ENCODE assay signal across 8 cellular contexts in the genomic region with DNA sequence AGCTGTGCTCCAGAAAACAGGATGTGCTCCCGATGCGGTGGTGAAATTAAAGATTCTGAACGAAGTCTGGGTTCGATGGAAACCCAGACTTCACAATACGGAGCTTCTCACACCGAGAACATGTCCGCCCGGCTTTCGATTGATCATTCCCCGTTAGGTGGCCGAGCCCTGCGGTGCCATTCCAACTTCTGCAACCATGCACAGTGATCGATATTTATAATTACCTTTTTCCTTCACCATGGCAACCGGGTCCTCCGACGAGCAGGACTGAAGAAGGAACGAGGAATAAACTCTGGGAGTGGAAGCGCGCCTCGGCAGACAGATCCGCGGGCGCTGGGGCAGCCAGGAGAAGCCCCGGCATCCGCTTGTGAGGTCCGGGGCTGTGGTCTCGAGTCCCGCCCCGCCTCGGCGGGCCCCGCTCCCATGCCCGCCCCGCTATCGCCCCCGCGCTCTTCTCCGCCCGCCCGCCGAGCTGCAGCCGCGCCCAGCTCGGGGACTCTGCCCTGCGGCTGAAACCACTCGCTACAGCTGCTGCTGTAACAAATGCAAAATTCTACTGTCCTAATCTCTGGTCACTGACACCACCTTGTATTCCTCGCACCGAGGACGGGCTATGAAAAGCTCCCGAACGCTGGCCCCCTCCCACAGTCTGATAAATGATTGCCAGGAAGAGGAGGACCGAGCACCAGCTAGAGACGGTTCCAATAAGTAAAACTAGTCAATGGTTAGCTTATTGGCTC. TPM values are rescaled to one million over a fixed set of nuclear protein-coding genes. Genes with fewer than 3 reads are reported as not detected.
A peak's percentile ranks its signal among the peaks of the same experiment; 100 is the strongest.
DNase-seq lines count a peak whose midpoint lies in the region; ATAC-seq and TF ChIP-seq lines count a peak whose summit lies in the region.

No MANE protein-coding gene starts in this region.

- no peaks in the 10 kb centered on the region for H3K9me3 ChIP-seq in upper lobe of right lung

- peak; percentile 39 for DNase-seq in Calu3
- DNase-seq in HK-2 (ENCODE audit: unreplicated experiment), result peak; percentile 77
- peak; percentile 47 for DNase-seq in activated CD8-positive, alpha-beta T cell treated with anti-CD3 and anti-CD28 coated beads for 36 hours
- DNase-seq in naive B cell, result no peak
- DNase-seq in upper lobe of right lung, result peak; percentile 72
- DNase-seq in DMS153 treated with DMSO at 0.1 percent for 48 hours (lab: John Stamatoyannopoulos, UW; ENCODE audit: unreplicated experiment), result no peak

- CTCF ChIA-PET in Calu3 (lab: Charles Lee), result interaction anchor here (0.6 to 1.1 kb wide), 4 partner anchors 29 to 1504 kb away, joined by 3 to 4 read pairs (median 3); a partner anchor contains a TSS
- CTCF ChIA-PET in activated CD8-positive, alpha-beta T cell treated with anti-CD3 and anti-CD28 coated beads for 36 hours (lab: Charles Lee), result interaction anchor here (1.0 kb wide), 1 partner anchor 16 kb away, joined by 3 read pairs; no protein-coding TSS in a partner anchor

- BruUV-seq in Calu3 (replicated peaks; lab: Mats Ljungman, UMichigan), result no TSS peak

- TF ChIP-seq CTCF in Calu3 (IDR thresholded peaks at IDR 0.05; ENCODE audit: unreplicated experiment), result no peak
- no peak for TF ChIP-seq CTCF in activated CD8-positive, alpha-beta T cell treated with anti-CD3 and anti-CD28 coated beads for 36 hours (IDR thresholded peaks at IDR 0.05)
- TF ChIP-seq CTCF in upper lobe of right lung (IDR thresholded peaks at IDR 0.05), result no peak

- H3K4me1 Mint-ChIP-seq in Calu3 (ENCODE audit: low read depth, unreplicated experiment), result peaks cover 61% of the 10 kb centered on the region
- H3K4me1 Mint-ChIP-seq in activated CD8-positive, alpha-beta T cell treated with anti-CD3 and anti-CD28 coated beads for 36 hours (ENCODE audit: low read depth), result peaks cover 19% of the 10 kb centered on the region
- H3K4me1 Mint-ChIP-seq in naive B cell, result peaks cover 18 to 25% (median 18%) of the 10 kb centered on the region in 3 donors

- no peaks in the 10 kb centered on the region for H3K36me3 ChIP-seq in upper lobe of right lung

- H3K4me3 ChIP-seq in upper lobe of right lung, result peak overlapping the region; percentile 64

- H3K4me1 ChIP-seq in upper lobe of right lung, result peaks cover 37% of the 10 kb centered on the region

- peak overlapping the region; percentile 87 for H3K4me3 Mint-ChIP-seq in Calu3 (ENCODE audit: low read depth, unreplicated experiment)
- peak overlapping the region; percentile 74 for H3K4me3 Mint-ChIP-seq in activated CD8-positive, alpha-beta T cell treated with anti-CD3 and anti-CD28 coated beads for 36 hours
- H3K4me3 Mint-ChIP-seq in naive B cell, result peak overlapping the region; percentile 77 to 91 (median 86)

- no peaks in the 10 kb centered on the region for H3K27me3 ChIP-seq in upper lobe of right lung

- no peaks in the 10 kb centered on the region for H3K9me3 Mint-ChIP-seq in Calu3 (ENCODE audit: low read depth, unreplicated experiment)
- H3K9me3 Mint-ChIP-seq in activated CD8-positive, alpha-beta T cell treated with anti-CD3 and anti-CD28 coated beads for 36 hours, result no peaks in the 10 kb centered on the region
- no peaks in the 10 kb centered on the region for H3K9me3 Mint-ChIP-seq in naive B cell

- H3K27ac Mint-ChIP-seq in Calu3 (ENCODE audit: unreplicated experiment) (peak overlapping the region; percentile 81), naive B cell (peak overlapping the region in 3 of 6 donors; percentile 38 to 87 (median 78))
- no peak overlapping the region for H3K27ac Mint-ChIP-seq in activated CD8-positive, alpha-beta T cell treated with anti-CD3 and anti-CD28 coated beads for 36 hours

- H3K27me3 Mint-ChIP-seq in Calu3 (ENCODE audit: unreplicated experiment), result no peaks in the 10 kb centered on the region
- peaks cover 37% of the 10 kb centered on the region for H3K27me3 Mint-ChIP-seq in activated CD8-positive, alpha-beta T cell treated with anti-CD3 and anti-CD28 coated beads for 36 hours
- H3K27me3 Mint-ChIP-seq in naive B cell, result peaks cover 49 to 66% (median 52%) of the 10 kb centered on the region in 3 donors

- POLR2A ChIA-PET in activated CD8-positive, alpha-beta T cell treated with anti-CD3 and anti-CD28 coated beads for 36 hours (lab: Charles Lee), result no interaction called here

- H3K36me3 Mint-ChIP-seq in Calu3 (ENCODE audit: insufficient read depth, unreplicated experiment) (peaks cover 22% of the 10 kb centered on the region), naive B cell (no peaks in the 10 kb centered on the region)
- no peaks in the 10 kb centered on the region for H3K36me3 Mint-ChIP-seq in activated CD8-positive, alpha-beta T cell treated with anti-CD3 and anti-CD28 coated beads for 36 hours (ENCODE audit: low read depth)

- ATAC-seq in GM19467 (IDR thresholded peaks at IDR 0.05; ENCODE audit: unreplicated experiment), result peak; percentile 51
- peak; percentile 85 for ATAC-seq in activated CD8-positive, alpha-beta T cell treated with anti-CD3 and anti-CD28 coated beads for 36 hours
- ATAC-seq in esophagus mucosa, result peak; percentile 29
- peak; percentile 84 to 85 for ATAC-seq in naive B cell (ENCODE audit: low read depth in 2 of 2)
- peak; percentile 68 for ATAC-seq in upper lobe of right lung

- peak overlapping the region; percentile 70 for H3K27ac ChIP-seq in upper lobe of right lung

- intact Hi-C loops in Calu3 (cut with micrococcal nuclease; ENCODE audit: unreplicated experiment) (loop anchor here (2.0 to 5.0 kb wide), 3 partner anchors 63 to 155 kb away; no protein-coding TSS in a partner anchor), upper lobe of right lung (cut with DNase I) (no loop called here)
- intact Hi-C loops in activated CD8-positive, alpha-beta T cell treated with anti-CD3 and anti-CD28 coated beads for 36 hours (cut with micrococcal nuclease), result loop anchor here (1.0 kb wide), 1 partner anchor 23 kb away; no protein-coding TSS in a partner anchor

RNA-seq across cellular contexts. Expression of a gene that starts 26.2 kb away (rescaled TPM):
- total RNA-seq in Calu3 (2022) (81.1 and 89.4 TPM in 2 replicates), esophagus mucosa (304 TPM), upper lobe of right lung (144 TPM)
- total RNA-seq in activated CD8-positive, alpha-beta T cell treated with anti-CD3 and anti-CD28 coated beads for 36 hours, result 100 to 1,000 TPM; 148 to 155 TPM
- 100 to 1,000 TPM; 111 to 154 (median 143) TPM for polyA plus RNA-seq in naive B cell (ENCODE audit: low read depth in 6 of 6)

Comparison
In these comparisons a context has a peak if more than half of its experiments do, and no peak if none do; other contexts are left out.
1. DNase-seq: peak in Calu3 (single experiment), HK-2 (single experiment), activated CD8-positive, alpha-beta T cell treated with anti-CD3 and anti-CD28 coated beads for 36 hours (single experiment) and upper lobe of right lung (single experiment); none in naive B cell (single experiment) and DMS153 treated with DMSO at 0.1 percent for 48 hours (single experiment).
2. ATAC-seq: peak in every context shown above with its lines; median percentile 85 in activated CD8-positive, alpha-beta T cell treated with anti-CD3 and anti-CD28 coated beads for 36 hours; 84 in naive B cell; 68 in upper lobe of right lung; 51 in GM19467; 29 in esophagus mucosa.
3. Peak in every context shown above with its lines, with median percentiles within 50 percentile points of each other: H3K4me3 Mint-ChIP-seq.